ENCODE assay signal across 16 cellular contexts in the genomic region with DNA sequence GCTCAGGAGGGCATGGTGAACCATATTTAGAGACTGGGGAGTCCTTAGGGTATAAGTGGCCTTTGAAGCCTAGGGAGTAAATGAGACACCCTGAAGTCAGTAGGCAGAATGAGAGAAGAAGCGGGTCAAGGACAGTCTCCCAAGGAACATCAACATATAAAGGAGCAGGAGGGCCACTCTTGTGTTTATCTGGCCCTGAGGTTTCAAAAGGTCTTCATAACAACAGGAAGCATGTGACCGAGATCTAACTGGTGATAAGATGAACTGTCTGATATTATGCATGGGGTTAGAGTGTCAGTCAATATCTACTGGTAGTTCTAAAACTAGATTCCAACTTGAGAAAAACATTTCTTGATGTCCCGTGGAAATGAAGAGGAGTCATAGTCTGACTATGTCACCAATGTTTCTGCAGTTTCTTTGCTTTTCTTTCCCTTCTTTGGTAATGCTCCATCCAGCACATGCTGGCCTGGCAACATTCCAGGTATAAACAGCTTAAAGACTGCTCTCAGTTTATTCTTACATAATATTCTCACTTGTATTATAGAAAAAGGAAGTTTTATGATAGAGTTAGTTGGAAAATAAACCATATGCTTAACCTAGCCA.
DNase-seq lines count a peak whose midpoint lies in the region; ATAC-seq, FAIRE-seq and TF ChIP-seq lines count a peak whose summit lies in the region.
"Had no signal": no experiment of that assay in that cellular context is flagged by ENCODE, and none has a peak within 500 bp of the region (broad histone marks: within the 10 kb centered on the region; RNA-seq: fewer than 3 reads in every experiment).

No MANE protein-coding gene starts in this region.

- H2BK15ac ChIP-seq in IMR-90 (ENCODE audit: low read depth, low read length): peak overlapping the region; percentile 87

- peak overlapping the region; percentile 78 for H3K14ac ChIP-seq in IMR-90 (replicated peaks; ENCODE audit: low read depth, low read length)

- H2BK5ac ChIP-seq in IMR-90 (ENCODE audit: low read depth, low read length, poor library complexity, severe bottlenecking): peak overlapping the region; percentile 58

- H3K56ac ChIP-seq in IMR-90 (ENCODE audit: extremely low read depth, insufficient read depth, low read length): peak overlapping the region; percentile 65; the same call in 1 of the 2 replicates

- intact Hi-C loops in IMR-90 (cut with micrococcal nuclease): no loop called here
- intact Hi-C loops in activated CD4-positive, alpha-beta memory T cell treated with anti-CD3 and anti-CD28 coated beads for 36 hours (cut with micrococcal nuclease): no loop called here

- peak overlapping the region; percentile 54 for H3K23ac ChIP-seq in IMR-90 (ENCODE audit: low read depth, low read length)

- peak overlapping the region; percentile 45 to 88 for H4K8ac ChIP-seq in IMR-90 (ENCODE audit: low read depth in 2 of 2, low read length in 2 of 2)

- no peak for TF ChIP-seq POLR2A in IMR-90 (IDR thresholded peaks at IDR 0.05; ENCODE audit: low read depth, low read length)

- peak overlapping the region; percentile 8; the same call in 1 of the 2 replicates for H3K27ac ChIP-seq in IMR-90 (ENCODE audit: insufficient read depth, low read length)
- H3K27ac ChIP-seq in brain microvascular endothelial cell: peak overlapping the region; percentile 89
- H3K27ac ChIP-seq: neutrophil, PC-9 had no signal

- H3K4me1 ChIP-seq in IMR-90 (ENCODE audit: control insufficient read depth, insufficient read depth, low read length): peaks cover 7% of the 10 kb centered on the region

- H3K4me3 Mint-ChIP-seq in activated CD4-positive, alpha-beta memory T cell treated with anti-CD3 and anti-CD28 coated beads for 36 hours: no peak overlapping the region
- H3K4me3 Mint-ChIP-seq: activated naive CD4-positive, alpha-beta T cell treated with anti-CD3 and anti-CD28 coated beads, Interleukin-2, amount 50 U/mL, for 24 hours; CD8-positive, alpha-beta T cell; dendritic cell treated with granulocyte-macrophage colony-stimulating factor and Interleukin-4, amounts not matched to agents 40 ng/mL and 50 ng/mL, for 4 days; IgD-negative memory B cell had no signal

- no peak for FAIRE-seq in HTR-8/SVneo (lab: Jason Lieb, UNC)
- FAIRE-seq: H1 had no signal

- peak overlapping the region; percentile 57 for H2AK5ac ChIP-seq in IMR-90 (ENCODE audit: low read depth, low read length)

- dilution Hi-C loops in IMR-90 (cut with HindIII; ENCODE audit: low sequenced_read_pairs, unreplicated experiment): no loop called here

- no peaks in the 10 kb centered on the region for H4K20me1 ChIP-seq in IMR-90 (ENCODE audit: insufficient read depth, low read length)

- CTCF ChIA-PET in IMR-90 (lab: Yijun Ruan, JAX): no interaction called here
- CTCF ChIA-PET in activated CD4-positive, alpha-beta memory T cell treated with anti-CD3 and anti-CD28 coated beads for 36 hours (lab: Charles Lee): no interaction called here

- TF ChIP-seq RAD21 in IMR-90 (IDR thresholded peaks at IDR 0.05; ENCODE audit: low read length): no peak

- no peaks in the 10 kb centered on the region for H3K27me3 ChIP-seq in IMR-90 (ENCODE audit: control insufficient read depth, insufficient read depth, low read length)
- no peaks in the 10 kb centered on the region for H3K27me3 ChIP-seq in brain microvascular endothelial cell (replicated peaks)
- H3K27me3 ChIP-seq: neutrophil had no signal

- POLR2A ChIA-PET in IMR-90 (lab: Charles Lee; ENCODE audit: unreplicated experiment): no interaction called here
- POLR2A ChIA-PET in activated CD4-positive, alpha-beta memory T cell treated with anti-CD3 and anti-CD28 coated beads for 36 hours (lab: Charles Lee): no interaction called here

- H3K9me3 ChIP-seq in IMR-90 (ENCODE audit: control insufficient read depth, insufficient read depth, low read length): no peaks in the 10 kb centered on the region
- H3K9me3 ChIP-seq: neutrophil had no signal

- no peak overlapping the region for H3K9ac ChIP-seq in IMR-90 (ENCODE audit: low read depth, low read length)

- H2AK9ac ChIP-seq in IMR-90 (replicated peaks; ENCODE audit: low read depth, low read length, poor library complexity): peak overlapping the region; percentile 56

- no peak overlapping the region for H2AFZ ChIP-seq in IMR-90 (replicated peaks; ENCODE audit: low read length, poor library complexity)
- H2AFZ ChIP-seq: PC-9 had no signal

- no peaks in the 10 kb centered on the region for H3K9me1 ChIP-seq in IMR-90 (ENCODE audit: insufficient read depth, low read length)

- no peaks in the 10 kb centered on the region for H3K79me1 ChIP-seq in IMR-90 (ENCODE audit: low read depth in 1 of 2, low read length in 2 of 2)

- no CpG with 5 or more reads among the region's 3 CpGs for WGBS in IMR-90 (ENCODE audit: extremely low coverage in 2 of 2, insufficient read length in 1 of 2), 2 experiments

- H3K36me3 ChIP-seq in IMR-90 (ENCODE audit: control insufficient read depth, insufficient read depth, low read length) (no peaks in the 10 kb centered on the region), brain microvascular endothelial cell (replicated peaks) (no peaks in the 10 kb centered on the region)
- H3K36me3 ChIP-seq: neutrophil had no signal

- no peak overlapping the region for H3K4me2 ChIP-seq in IMR-90 (ENCODE audit: low read depth, low read length)
- H3K4me2 ChIP-seq: PC-9 had no signal

- peak overlapping the region; percentile 87 for H4K5ac ChIP-seq in IMR-90 (ENCODE audit: low read depth, low read length)

- no peaks in the 10 kb centered on the region for H3K27me3 Mint-ChIP-seq in activated CD4-positive, alpha-beta memory T cell treated with anti-CD3 and anti-CD28 coated beads for 36 hours
- H3K27me3 Mint-ChIP-seq: dendritic cell treated with granulocyte-macrophage colony-stimulating factor and Interleukin-4, amounts not matched to agents 40 ng/mL and 50 ng/mL, for 4 days had no signal

- H4K91ac ChIP-seq in IMR-90 (ENCODE audit: insufficient read depth, low read depth, low read length): peak overlapping the region; percentile 72

- TF ChIP-seq CTCF in IMR-90 (conservative IDR thresholded peaks at IDR 0.05; ENCODE audit: low read depth, low read length) (no peak), brain microvascular endothelial cell (IDR thresholded peaks at IDR 0.05; ENCODE audit: low read depth, low read length, missing control alignments) (no peak)

- DNase-seq in AML-193 (lab: John Stamatoyannopoulos, UW) (peak; percentile 49 to 62), IMR-90 (peak; percentile 84), brain microvascular endothelial cell (peak; percentile 76), myocyte (ENCODE audit: low read depth) (peak; percentile 33), HTR-8/SVneo (ENCODE audit: insufficient read length, low spot score) (no peak), NCI-H2196 (lab: John Stamatoyannopoulos, UW; ENCODE audit: unreplicated experiment) (no peak)
- DNase-seq in activated CD4-positive, alpha-beta memory T cell treated with anti-CD3 and anti-CD28 coated beads for 36 hours: no peak
- no peak for DNase-seq in activated T-cell treated with anti-CD3 and anti-CD28 coated beads, Interleukin-2, amount 50 U/mL, for 1 hour
- DNase-seq: CD8-positive, alpha-beta T cell; PC-9; T-helper 9 cell had no signal

- H2BK20ac ChIP-seq in IMR-90 (ENCODE audit: low read depth, low read length): peak overlapping the region; percentile 89

- in situ Hi-C loops in IMR-90 (cut with MboI; ENCODE audit: low sequenced_read_pairs): no loop called here
- in situ Hi-C loops in brain microvascular endothelial cell (cut with HindIII; ENCODE audit: low pct_ligation_motif_present, low sequenced_read_pairs): no loop called here

- H3K27ac Mint-ChIP-seq in activated CD4-positive, alpha-beta memory T cell treated with anti-CD3 and anti-CD28 coated beads for 36 hours: no peak overlapping the region
- H3K27ac Mint-ChIP-seq: activated naive CD4-positive, alpha-beta T cell treated with anti-CD3 and anti-CD28 coated beads, Interleukin-2, amount 50 U/mL, for 24 hours; CD8-positive, alpha-beta T cell; dendritic cell treated with granulocyte-macrophage colony-stimulating factor and Interleukin-4, amounts not matched to agents 40 ng/mL and 50 ng/mL, for 4 days; IgD-negative memory B cell had no signal

- H3K4me3 ChIP-seq in IMR-90 (ENCODE audit: insufficient read depth, low read depth, low read length) (no peak overlapping the region), brain microvascular endothelial cell (ENCODE audit: low read depth, low read length) (no peak overlapping the region)
- H3K4me3 ChIP-seq: PC-9 had no signal

- no TSS peak for BruUV-seq in IMR-90 (replicated peaks; lab: Mats Ljungman, UMichigan)

- peak; percentile 59 for ATAC-seq in IMR-90 (ENCODE audit: low read depth)
- ATAC-seq: CD8-positive, alpha-beta T cell had no signal

- no peaks in the 10 kb centered on the region for H3K9me3 Mint-ChIP-seq in activated CD4-positive, alpha-beta memory T cell treated with anti-CD3 and anti-CD28 coated beads for 36 hours
- H3K9me3 Mint-ChIP-seq: activated naive CD4-positive, alpha-beta T cell treated with anti-CD3 and anti-CD28 coated beads, Interleukin-2, amount 50 U/mL, for 24 hours; CD8-positive, alpha-beta T cell; dendritic cell treated with granulocyte-macrophage colony-stimulating factor and Interleukin-4, amounts not matched to agents 40 ng/mL and 50 ng/mL, for 4 days; IgD-negative memory B cell had no signal

- H2BK120ac ChIP-seq in IMR-90 (ENCODE audit: low read depth, low read length): peak overlapping the region; percentile 92

- H3K36me3 Mint-ChIP-seq in activated CD4-positive, alpha-beta memory T cell treated with anti-CD3 and anti-CD28 coated beads for 36 hours: no peaks in the 10 kb centered on the region
- H3K36me3 Mint-ChIP-seq: activated naive CD4-positive, alpha-beta T cell treated with anti-CD3 and anti-CD28 coated beads, Interleukin-2, amount 50 U/mL, for 24 hours; CD8-positive, alpha-beta T cell had no signal

- peak overlapping the region; percentile 75 for H3K4ac ChIP-seq in IMR-90 (ENCODE audit: low read depth, low read length)

- H3K4me1 Mint-ChIP-seq in activated CD4-positive, alpha-beta memory T cell treated with anti-CD3 and anti-CD28 coated beads for 36 hours (ENCODE audit: low read depth): peaks cover 10% of the 10 kb centered on the region
- H3K4me1 Mint-ChIP-seq: IgD-negative memory B cell had no signal

- peak overlapping the region; percentile 83 for H3K18ac ChIP-seq in IMR-90 (ENCODE audit: low read depth, low read length)

TF ChIP-seq in IMR-90, 13 proteins besides CTCF, POLR2A, EP300 and RAD21:
- TF ChIP-seq RCOR1 (IDR thresholded peaks at IDR 0.05; ENCODE audit: insufficient replicate concordance, low read length) (no peak), CEBPB (IDR thresholded peaks at IDR 0.05; ENCODE audit: low read depth, low read length) (0 out of 2 replicates have a peak, but pooled peaks have one; percentile 4), BHLHE40 (IDR thresholded peaks at IDR 0.05; ENCODE audit: low read depth, low read length) (peak; percentile 92)

Comparison
In these comparisons a context has a peak if more than half of its experiments do, and no peak if none do; other contexts are left out.
1. DNase-seq: peak in AML-193 (2 of 2), IMR-90 (single experiment), brain microvascular endothelial cell (single experiment) and myocyte (single experiment); none in HTR-8/SVneo (single experiment), activated CD4-positive, alpha-beta memory T cell treated with anti-CD3 and anti-CD28 coated beads for 36 hours (single experiment), activated T-cell treated with anti-CD3 and anti-CD28 coated beads, Interleukin-2, amount 50 U/mL, for 1 hour (single experiment) and NCI-H2196 (single experiment).